In genomic region chr1:4173731-4174130, GRCh38 we compare ENCODE assay signal across 1 cellular context.
TF ChIP-seq lines count a peak whose summit lies in the region.

No MANE protein-coding gene starts in this region.

TF ChIP-seq in SK-N-SH, 30 proteins besides CTCF, POLR2A, EP300 and RAD21 (continued from another document):
- TF ChIP-seq REST (IDR thresholded peaks at IDR 0.05; ENCODE audit: low read depth, low read length): no peak
